In the genomic region with DNA sequence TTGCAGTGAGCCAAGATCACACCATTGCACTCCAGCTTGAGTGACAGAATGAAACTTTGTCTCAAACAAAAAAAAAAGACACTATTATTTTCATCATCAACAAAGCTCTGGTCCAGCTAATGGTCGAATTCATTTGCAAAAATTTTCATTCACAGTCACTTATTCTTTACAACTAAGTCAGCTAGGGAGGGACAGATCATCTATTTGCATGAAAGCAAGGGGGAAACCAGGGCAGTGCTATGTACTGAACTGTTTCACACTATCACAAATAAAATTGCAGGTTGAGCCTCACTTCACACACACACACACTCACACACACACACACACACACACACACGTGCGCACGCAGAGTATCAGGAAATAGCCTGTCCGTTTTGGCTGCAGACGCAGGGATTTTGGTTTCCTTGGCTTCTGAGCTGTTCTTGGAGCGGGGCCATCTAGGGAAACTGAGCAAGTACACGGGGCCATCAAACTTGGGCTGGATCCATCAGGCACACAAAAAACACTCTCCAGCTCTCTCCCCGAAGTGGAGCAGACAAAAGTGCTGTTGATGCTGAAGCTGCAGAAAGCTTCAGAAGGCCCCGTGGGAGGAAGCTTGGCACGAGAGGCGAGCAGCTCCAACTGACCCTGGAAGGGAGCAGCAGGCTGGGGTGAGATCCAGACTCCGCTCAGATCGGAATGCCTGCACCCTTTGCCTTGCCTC, we compare ENCODE assay signal across 9 cellular contexts. TPM values are rescaled to one million over a fixed set of nuclear protein-coding genes. Genes with fewer than 3 reads are reported as not detected.
DNase-seq lines count a peak whose midpoint lies in the region; ATAC-seq and TF ChIP-seq lines count a peak whose summit lies in the region.
"Had no signal": no experiment of that assay in that cellular context is flagged by ENCODE, and none has a peak within 500 bp of the region (broad histone marks: within the 10 kb centered on the region; RNA-seq: fewer than 3 reads in every experiment).

No MANE protein-coding gene starts in this region.

- H3K27ac ChIP-seq in BLaER1 treated with 17β-estradiol and CSF1 and Interleukin-3, amounts not matched to agents 10 nM and 100 nM = no peak overlapping the region

- H3K27ac Mint-ChIP-seq in glutamatergic neuron (ENCODE audit: unreplicated experiment) = no peak overlapping the region
- no peak overlapping the region for H3K27ac Mint-ChIP-seq in activated naive CD8-positive, alpha-beta T cell treated with anti-CD3 and anti-CD28 coated beads for 36 hours

- H3K36me3 Mint-ChIP-seq in glutamatergic neuron (ENCODE audit: unreplicated experiment) = no peaks in the 10 kb centered on the region
- H3K36me3 Mint-ChIP-seq in activated naive CD8-positive, alpha-beta T cell treated with anti-CD3 and anti-CD28 coated beads for 36 hours = no peaks in the 10 kb centered on the region

- TF ChIP-seq CTCF in glutamatergic neuron (IDR thresholded peaks at IDR 0.05; ENCODE audit: partially characterized antibody, unreplicated experiment) = no peak

- H3K9me3 ChIP-seq in BLaER1 treated with 17β-estradiol and CSF1 and Interleukin-3, amounts not matched to agents 10 nM and 100 nM (replicated peaks in 1 of 11) = no peaks in the 10 kb centered on the region

- no peaks in the 10 kb centered on the region for H3K36me3 ChIP-seq in BLaER1 treated with 17β-estradiol and CSF1 and Interleukin-3, amounts not matched to agents 10 nM and 100 nM

- ATAC-seq in GM21515 (IDR thresholded peaks at IDR 0.05; ENCODE audit: unreplicated experiment) = no peak

- H4K20me1 ChIP-seq in BLaER1 treated with 17β-estradiol and CSF1 and Interleukin-3, amounts not matched to agents 10 nM and 100 nM = no peaks in the 10 kb centered on the region

- H3K27me3 Mint-ChIP-seq in glutamatergic neuron (ENCODE audit: unreplicated experiment) = no peaks in the 10 kb centered on the region
- H3K27me3 Mint-ChIP-seq in activated naive CD8-positive, alpha-beta T cell treated with anti-CD3 and anti-CD28 coated beads for 36 hours = peaks cover 4% of the 10 kb centered on the region

- no peaks in the 10 kb centered on the region for H3K9me3 Mint-ChIP-seq in glutamatergic neuron (ENCODE audit: unreplicated experiment)
- H3K9me3 Mint-ChIP-seq in activated naive CD8-positive, alpha-beta T cell treated with anti-CD3 and anti-CD28 coated beads for 36 hours = no peaks in the 10 kb centered on the region

- no peak overlapping the region for H3K4me3 Mint-ChIP-seq in glutamatergic neuron (ENCODE audit: unreplicated experiment)
- no peak overlapping the region for H3K4me3 Mint-ChIP-seq in activated naive CD8-positive, alpha-beta T cell treated with anti-CD3 and anti-CD28 coated beads for 36 hours

- in situ Hi-C loops in SK-MEL-5 (cut with HindIII; ENCODE audit: low pct_unique_long_range_greater_than_20kb, low sequenced_read_pairs) = no loop called here

- H3K4me1 ChIP-seq in BLaER1 treated with 17β-estradiol and CSF1 and Interleukin-3, amounts not matched to agents 10 nM and 100 nM = peaks cover 24 to 46% (median 35%) of the 10 kb centered on the region in 10 experiments

- DNase-seq in SK-MEL-5 (ENCODE audit: low read depth, low spot score) (peak; percentile 58), glutamatergic neuron (peak; percentile 50), pons (ENCODE audit: low spot score) (peak; percentile 58), NCI-H1694 (lab: John Stamatoyannopoulos, UW) (no peak), NCI-H1694 treated with DMSO at 0.1 percent for 48 hours (lab: John Stamatoyannopoulos, UW) (no peak)
- no peak for DNase-seq in activated naive CD8-positive, alpha-beta T cell treated with anti-CD3 and anti-CD28 coated beads for 36 hours
- DNase-seq: GDM1 had no signal

- peak overlapping the region; percentile 53 to 84 (median 74) for H3K4me2 ChIP-seq in BLaER1 treated with 17β-estradiol and CSF1 and Interleukin-3, amounts not matched to agents 10 nM and 100 nM

- H3K4me3 ChIP-seq in BLaER1 treated with 17β-estradiol and CSF1 and Interleukin-3, amounts not matched to agents 10 nM and 100 nM = no peak overlapping the region; a peak in 2 of 20 replicates

- H3K9ac ChIP-seq in BLaER1 treated with 17β-estradiol and CSF1 and Interleukin-3, amounts not matched to agents 10 nM and 100 nM = peak overlapping the region in 6 of 11 experiments; percentile 26 to 52 (median 45); a peak in 7 of 22 replicates

- no peaks in the 10 kb centered on the region for H3K27me3 ChIP-seq in BLaER1 treated with 17β-estradiol and CSF1 and Interleukin-3, amounts not matched to agents 10 nM and 100 nM

- peaks cover 7% of the 10 kb centered on the region for H3K4me1 Mint-ChIP-seq in glutamatergic neuron (ENCODE audit: low read depth, unreplicated experiment)
- peaks cover 2% of the 10 kb centered on the region for H3K4me1 Mint-ChIP-seq in activated naive CD8-positive, alpha-beta T cell treated with anti-CD3 and anti-CD28 coated beads for 36 hours

RNA-seq across cellular contexts. Expression of a gene that starts 44.3 kb away (rescaled TPM):
- total RNA-seq in SK-MEL-5 (2014; rRNA removed; shearing (Covaris generic)) = 45.7 and 48.5 TPM in 2 replicates
- 12.6 and 18.1 TPM in 2 replicates for polyA plus RNA-seq in SK-MEL-5 (2015; cell fraction: cytosol; rRNA removed)
- polyA plus RNA-seq in SK-MEL-5 (2015; cell fraction: nucleus; rRNA removed) = 15.5 and 24.7 TPM in 2 replicates
- total RNA-seq in glutamatergic neuron (ENCODE audit: unreplicated experiment) = 47.4 TPM
- 10 to 100 TPM; 47.9 to 53.9 TPM for total RNA-seq in activated naive CD8-positive, alpha-beta T cell treated with anti-CD3 and anti-CD28 coated beads for 36 hours

Comparison
In these comparisons a context has a peak if more than half of its experiments do, and no peak if none do; other contexts are left out.
1. DNase-seq: peak in SK-MEL-5 (single experiment), glutamatergic neuron (single experiment) and pons (single experiment); none in activated naive CD8-positive, alpha-beta T cell treated with anti-CD3 and anti-CD28 coated beads for 36 hours (single experiment), NCI-H1694 (single experiment) and NCI-H1694 treated with DMSO at 0.1 percent for 48 hours (single experiment).